Comparison of ENCODE assay signal across 1 cellular context in genomic region chr3:196275126-196275525, GRCh38.
TF ChIP-seq lines count a peak whose summit lies in the region.

No MANE protein-coding gene starts in this region.

TF ChIP-seq in WTC11, 78 proteins besides CTCF, POLR2A, EP300 and RAD21 (continued from another document):
- no peak for TF ChIP-seq ZNF396 (CRISPR knock-in tag; IDR thresholded peaks at IDR 0.05; ENCODE audit: borderline replicate concordance)
- TF ChIP-seq KAT7 (CRISPR knock-in tag; IDR thresholded peaks at IDR 0.05; ENCODE audit: borderline replicate concordance) = no peak
- no peak for TF ChIP-seq ZSCAN18 (CRISPR knock-in tag; IDR thresholded peaks at IDR 0.05)
- no peak for TF ChIP-seq ATF2 (CRISPR knock-in tag; IDR thresholded peaks at IDR 0.05; ENCODE audit: borderline replicate concordance, low read depth)
- TF ChIP-seq ATF3 (CRISPR knock-in tag; conservative IDR thresholded peaks at IDR 0.05) = no peak
- TF ChIP-seq STAT6 (CRISPR knock-in tag; conservative IDR thresholded peaks at IDR 0.05; ENCODE audit: low read depth) = no peak
- no peak for TF ChIP-seq TP53 (CRISPR knock-in tag; IDR thresholded peaks at IDR 0.05)
